Comparison of ENCODE assay signal across 1 cellular context in the genomic region with DNA sequence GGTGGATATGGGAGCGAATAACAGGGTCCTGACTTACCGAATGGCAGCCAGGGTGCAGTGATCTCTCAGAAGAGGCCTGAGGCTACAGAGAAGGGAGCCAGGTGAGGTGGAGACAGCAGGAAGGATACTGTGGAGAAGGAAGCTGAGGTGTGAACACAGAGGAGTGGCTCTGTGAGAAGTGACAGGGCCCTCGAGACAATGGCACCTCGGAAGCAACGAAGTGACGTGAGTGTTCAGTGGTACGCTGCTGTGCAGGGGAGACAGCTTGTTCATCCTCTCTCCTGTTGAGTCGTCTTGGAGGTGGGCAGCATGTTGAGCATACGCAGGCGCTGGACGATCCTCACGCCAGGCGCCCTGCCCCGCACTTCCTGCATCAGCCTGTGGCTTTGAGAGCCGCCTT.
A peak's percentile ranks its signal among the peaks of the same experiment; 100 is the strongest.
TF ChIP-seq lines count a peak whose summit lies in the region.

No MANE protein-coding gene starts in this region.

TF ChIP-seq in K562, 482 proteins besides CTCF, POLR2A, EP300 and RAD21:
- TF ChIP-seq, protein P1, sequence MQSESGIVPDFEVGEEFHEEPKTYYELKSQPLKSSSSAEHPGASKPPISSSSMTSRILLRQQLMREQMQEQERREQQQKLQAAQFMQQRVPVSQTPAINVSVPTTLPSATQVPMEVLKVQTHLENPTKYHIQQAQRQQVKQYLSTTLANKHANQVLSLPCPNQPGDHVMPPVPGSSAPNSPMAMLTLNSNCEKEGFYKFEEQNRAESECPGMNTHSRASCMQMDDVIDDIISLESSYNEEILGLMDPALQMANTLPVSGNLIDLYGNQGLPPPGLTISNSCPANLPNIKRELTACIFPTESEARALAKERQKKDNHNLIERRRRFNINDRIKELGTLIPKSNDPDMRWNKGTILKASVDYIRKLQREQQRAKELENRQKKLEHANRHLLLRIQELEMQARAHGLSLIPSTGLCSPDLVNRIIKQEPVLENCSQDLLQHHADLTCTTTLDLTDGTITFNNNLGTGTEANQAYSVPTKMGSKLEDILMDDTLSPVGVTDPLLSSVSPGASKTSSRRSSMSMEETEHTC (IDR thresholded peaks at IDR 0.05), result no peak
- TF ChIP-seq RBBP5 (IDR thresholded peaks at IDR 0.05; ENCODE audit: borderline replicate concordance, insufficient read depth, low read length, poor library complexity, severe bottlenecking) (no peak), MLX (CRISPR knock-in tag; conservative IDR thresholded peaks at IDR 0.05) (no peak), ZNF232 (CRISPR knock-in tag; IDR thresholded peaks at IDR 0.05) (no peak), MCM7 (IDR thresholded peaks at IDR 0.05) (no peak), ZNF449 (CRISPR knock-in tag; IDR thresholded peaks at IDR 0.05) (no peak), ZBTB33 (CRISPR knock-in tag; IDR thresholded peaks at IDR 0.05) (peak; percentile 46; the same call in 1 of the 2 replicates)
